In the genomic region with DNA sequence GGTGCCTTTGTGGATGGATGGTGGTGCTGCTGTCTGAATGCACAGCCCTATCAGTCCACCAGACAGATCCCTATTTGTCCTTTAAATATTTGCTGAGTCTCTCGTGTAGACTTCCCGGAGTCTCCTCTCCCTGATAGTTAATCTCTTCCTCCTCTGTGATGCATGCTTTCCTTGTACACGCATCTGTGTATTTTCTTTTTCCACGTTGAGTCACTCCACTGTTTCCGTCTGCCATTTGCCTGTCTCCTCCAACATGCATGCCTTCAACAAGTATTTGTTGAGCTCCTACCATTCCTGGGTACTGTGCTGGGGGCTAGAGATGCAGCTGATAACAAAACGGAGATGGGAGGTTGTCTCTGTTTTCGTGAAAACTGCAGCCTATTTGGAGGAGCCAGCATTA, we compare ENCODE assay signal across 28 cellular contexts.
"Had no signal": no experiment of that assay in that cellular context is flagged by ENCODE, and none has a peak within 500 bp of the region (broad histone marks: within the 10 kb centered on the region; RNA-seq: fewer than 3 reads in every experiment).

No MANE protein-coding gene starts in this region.

- H3K36me3 ChIP-seq: adrenal gland, breast epithelium, SJCRH30 had no signal

- H3K4me2 ChIP-seq: KMS-11 had no signal

- H3K27me3 ChIP-seq: adrenal gland, body of pancreas, breast epithelium, SJCRH30 had no signal

- H3K27ac Mint-ChIP-seq: activated CD4-positive, alpha-beta T cell treated with anti-CD3 and anti-CD28 coated beads for 36 hours; activated CD4-positive, alpha-beta T cell treated with anti-CD3 and anti-CD28 coated beads, Interleukin-2, amount 10 ng/mL, durations not matched to agents 7 days and 5 days; activated CD8-positive, alpha-beta T cell treated with anti-CD3 and anti-CD28 coated beads, Interleukin-2, amount 10 ng/mL, durations not matched to agents 7 days and 5 days; activated naive CD4-positive, alpha-beta T cell treated with anti-CD3 and anti-CD28 coated beads, Interleukin-2, amount 50 U/mL, for 24 hours; activated naive CD8-positive, alpha-beta T cell treated with anti-CD3 and anti-CD28 coated beads, Interleukin-2, amount 10 ng/mL, durations not matched to agents 7 days and 5 days; activated T-cell treated with anti-CD3 and anti-CD28 coated beads, Interleukin-2, amount 50 U/mL, for 24 hours; activated T-helper 2 cell treated with anti-CD3 and anti-CD28 coated beads, Interferon-gamma antibody, Interleukin-2, Interleukin-4, amounts not matched to agents 10 μg/mL and 5 μg/mL and 100 μg/mL, durations not matched to agents 14 hours and 24 hours and 36 hours; T-helper 1 cell treated with Interleukin-12 subunit alpha and Interleukin-12 subunit beta and Interleukin-4 antibody, amounts not matched to agents 30 μg/mL and 1 μg/mL, for 36 hours; T-helper 2 cell treated with Interferon-gamma antibody and Interleukin-4, amounts not matched to agents 5 μg/mL and 100 μg/mL, for 36 hours; WTC11 had no signal

- ATAC-seq: activated CD4-positive, alpha-beta T cell treated with anti-CD3 and anti-CD28 coated beads for 36 hours; activated CD4-positive, CD25-positive, alpha-beta regulatory T cell treated with anti-CD3 and anti-CD28 coated beads, Interleukin-2, amount 50 U/mL, for 24 hours; activated CD8-positive, alpha-beta T cell treated with anti-CD3 and anti-CD28 coated beads, Interleukin-2, amount 10 ng/mL, durations not matched to agents 7 days and 5 days; body of pancreas; Panc1 had no signal

- H3K4me1 Mint-ChIP-seq: activated CD4-positive, alpha-beta T cell treated with anti-CD3 and anti-CD28 coated beads for 36 hours; activated CD4-positive, alpha-beta T cell treated with anti-CD3 and anti-CD28 coated beads, Interleukin-2, amount 10 ng/mL, durations not matched to agents 7 days and 5 days; activated naive CD4-positive, alpha-beta T cell treated with anti-CD3 and anti-CD28 coated beads, Interleukin-2, amount 50 U/mL, for 24 hours; activated naive CD8-positive, alpha-beta T cell treated with anti-CD3 and anti-CD28 coated beads, Interleukin-2, amount 10 ng/mL, durations not matched to agents 7 days and 5 days had no signal

- H3K36me3 Mint-ChIP-seq: activated naive CD4-positive, alpha-beta T cell treated with anti-CD3 and anti-CD28 coated beads, Interleukin-2, amount 50 U/mL, for 24 hours; activated naive CD8-positive, alpha-beta T cell treated with anti-CD3 and anti-CD28 coated beads, Interleukin-2, amount 10 ng/mL, durations not matched to agents 7 days and 5 days; WTC11 had no signal

- H3K4me1 ChIP-seq: adrenal gland, breast epithelium, SJCRH30 had no signal

- DNase-seq: activated CD4-positive, alpha-beta T cell treated with anti-CD3 and anti-CD28 coated beads for 36 hours; activated CD4-positive, alpha-beta T cell treated with anti-CD3 and anti-CD28 coated beads, Interleukin-2, amount 10 ng/mL, durations not matched to agents 7 days and 5 days; activated CD4-positive, alpha-beta T cell treated with anti-CD3 and anti-CD28 coated beads, Interleukin-2, amount 50 U/mL, for 48 hours; activated CD8-positive, alpha-beta T cell treated with anti-CD3 and anti-CD28 coated beads, Interleukin-2, amount 10 ng/mL, durations not matched to agents 7 days and 5 days; activated gamma-delta T cell; activated naive CD4-positive, alpha-beta T cell treated with Interleukin-2 at 50 U/mL for 16 hours; activated naive CD8-positive, alpha-beta T cell treated with anti-CD3 and anti-CD28 coated beads, Interleukin-2, amount 10 ng/mL, durations not matched to agents 7 days and 5 days; activated T-cell treated with anti-CD3 and anti-CD28 coated beads, Interleukin-2, amount 50 U/mL, for 24 hours; adrenal gland; body of pancreas; MM.1S; NCI-H1092; NCI-H1436 treated with DMSO at 0.1 percent for 48 hours; NCI-H1694 treated with DMSO at 0.1 percent for 48 hours; NCI-H345; NCI-H524 treated with DMSO at 0.1 percent for 48 hours; SHP77; SJCRH30 had no signal

- H3K9me3 Mint-ChIP-seq: activated CD4-positive, alpha-beta T cell treated with anti-CD3 and anti-CD28 coated beads, Interleukin-2, amount 10 ng/mL, durations not matched to agents 7 days and 5 days; activated naive CD4-positive, alpha-beta T cell treated with anti-CD3 and anti-CD28 coated beads, Interleukin-2, amount 50 U/mL, for 24 hours; activated naive CD8-positive, alpha-beta T cell treated with anti-CD3 and anti-CD28 coated beads, Interleukin-2, amount 10 ng/mL, durations not matched to agents 7 days and 5 days; activated T-helper 2 cell treated with anti-CD3 and anti-CD28 coated beads, Interferon-gamma antibody, Interleukin-2, Interleukin-4, amounts not matched to agents 10 μg/mL and 5 μg/mL and 100 μg/mL, durations not matched to agents 14 hours and 24 hours and 36 hours; T-helper 2 cell treated with Interferon-gamma antibody and Interleukin-4, amounts not matched to agents 5 μg/mL and 100 μg/mL, for 36 hours had no signal

- H3K4me3 Mint-ChIP-seq: activated CD4-positive, alpha-beta T cell treated with anti-CD3 and anti-CD28 coated beads for 36 hours; activated CD4-positive, alpha-beta T cell treated with anti-CD3 and anti-CD28 coated beads, Interleukin-2, amount 10 ng/mL, durations not matched to agents 7 days and 5 days; activated CD8-positive, alpha-beta T cell treated with anti-CD3 and anti-CD28 coated beads, Interleukin-2, amount 10 ng/mL, durations not matched to agents 7 days and 5 days; activated naive CD4-positive, alpha-beta T cell treated with anti-CD3 and anti-CD28 coated beads, Interleukin-2, amount 50 U/mL, for 24 hours; activated naive CD8-positive, alpha-beta T cell treated with anti-CD3 and anti-CD28 coated beads, Interleukin-2, amount 10 ng/mL, durations not matched to agents 7 days and 5 days; activated T-cell treated with anti-CD3 and anti-CD28 coated beads, Interleukin-2, amount 50 U/mL, for 24 hours; T-helper 1 cell treated with Interleukin-12 subunit alpha and Interleukin-12 subunit beta and Interleukin-4 antibody, amounts not matched to agents 30 μg/mL and 1 μg/mL, for 36 hours; T-helper 2 cell treated with Interferon-gamma antibody and Interleukin-4, amounts not matched to agents 5 μg/mL and 100 μg/mL, for 36 hours; WTC11 had no signal

- H3K4me3 ChIP-seq: adrenal gland, body of pancreas, breast epithelium, SJCRH30, SK-N-MC had no signal

- H3K27ac ChIP-seq: adrenal gland, body of pancreas, breast epithelium, KMS-11, SJCRH30, SK-N-MC had no signal

- H3K27me3 Mint-ChIP-seq: activated CD4-positive, alpha-beta T cell treated with anti-CD3 and anti-CD28 coated beads, Interleukin-2, amount 10 ng/mL, durations not matched to agents 7 days and 5 days; activated naive CD4-positive, alpha-beta T cell treated with anti-CD3 and anti-CD28 coated beads, Interleukin-2, amount 50 U/mL, for 24 hours had no signal

- H3K9ac ChIP-seq: KMS-11 had no signal

- H3K9me3 ChIP-seq: adrenal gland, body of pancreas, breast epithelium, SJCRH30 had no signal
